12 cellular contexts compared by ENCODE assay signal in genomic region chr7:45031829-45032228, GRCh38. TPM values are rescaled to one million over a fixed set of nuclear protein-coding genes. Genes with fewer than 3 reads are reported as not detected.
DNase-seq lines count a peak whose midpoint lies in the region; ATAC-seq lines count a peak whose summit lies in the region.
"Had no signal": no experiment of that assay in that cellular context is flagged by ENCODE, and none has a peak within 500 bp of the region (broad histone marks: within the 10 kb centered on the region; RNA-seq: fewer than 3 reads in every experiment).

No MANE protein-coding gene starts in this region.

- H3K27ac Mint-ChIP-seq in CD8-positive, alpha-beta memory T cell: peak overlapping the region; percentile 71 to 93 (median 82)
- H3K27ac Mint-ChIP-seq in central memory CD8-positive, alpha-beta T cell (ENCODE audit: low read depth): no peak overlapping the region

- no peak for ATAC-seq in central memory CD8-positive, alpha-beta T cell (replicated peaks; ENCODE audit: extremely low read depth, poor library complexity, severe bottlenecking)
- ATAC-seq: stimulated activated naive B cell treated with anti-CD40 and anti-IgM and Interleukin-4, amounts not matched to agents 10 μg/mL and 1 μg/mL and 100 μg/mL, for 72 hours had no signal

- no peaks in the 10 kb centered on the region for H3K27me3 ChIP-seq in CD8-positive, alpha-beta memory T cell (ENCODE audit: insufficient read depth, low read length, poor library complexity, severe bottlenecking)
- H3K27me3 ChIP-seq: pancreas had no signal

- H3K9me3 ChIP-seq in CD8-positive, alpha-beta memory T cell (ENCODE audit: low read length): no peaks in the 10 kb centered on the region
- H3K9me3 ChIP-seq: pancreas, SK-N-SH had no signal

- H3K27ac ChIP-seq in CD8-positive, alpha-beta memory T cell (ENCODE audit: low read depth, low read length): no peak overlapping the region
- H3K27ac ChIP-seq: pancreas had no signal

- H3K4me1 ChIP-seq in CD8-positive, alpha-beta memory T cell (ENCODE audit: insufficient read depth, low read length): peaks cover 72% of the 10 kb centered on the region
- H3K4me1 ChIP-seq: pancreas had no signal

- H3K4me3 Mint-ChIP-seq in CD8-positive, alpha-beta memory T cell: peak overlapping the region; percentile 69 to 92 (median 80)
- peak overlapping the region; percentile 67 for H3K4me3 Mint-ChIP-seq in central memory CD8-positive, alpha-beta T cell
- H3K4me3 Mint-ChIP-seq: stimulated activated naive B cell treated with anti-CD40 and anti-IgM and Interleukin-4, amounts not matched to agents 10 μg/mL and 1 μg/mL and 100 μg/mL, for 72 hours had no signal

- H3K9me3 Mint-ChIP-seq in CD8-positive, alpha-beta memory T cell: no peaks in the 10 kb centered on the region
- no peaks in the 10 kb centered on the region for H3K9me3 Mint-ChIP-seq in central memory CD8-positive, alpha-beta T cell
- H3K9me3 Mint-ChIP-seq: stimulated activated naive B cell treated with anti-CD40 and anti-IgM and Interleukin-4, amounts not matched to agents 10 μg/mL and 1 μg/mL and 100 μg/mL, for 72 hours had no signal

- H3K36me3 ChIP-seq in CD8-positive, alpha-beta memory T cell (ENCODE audit: insufficient read depth, low read length): peaks cover 3% of the 10 kb centered on the region
- H3K36me3 ChIP-seq: pancreas had no signal

- H3K4me1 Mint-ChIP-seq in CD8-positive, alpha-beta memory T cell: peaks cover 69 to 79% (median 73%) of the 10 kb centered on the region in 3 donors
- H3K4me1 Mint-ChIP-seq in central memory CD8-positive, alpha-beta T cell: peaks cover 71% of the 10 kb centered on the region

- H3K4me3 ChIP-seq in CD8-positive, alpha-beta memory T cell (ENCODE audit: low read length): peak overlapping the region; percentile 48
- H3K4me3 ChIP-seq: pancreas had no signal

- DNase-seq in Ammon's horn (ENCODE audit: low spot score) (peak; percentile 55), NCI-H510A (lab: John Stamatoyannopoulos, UW) (peak; percentile 50), D341Med (ENCODE audit: low spot score) (no peak), NAMALWA (ENCODE audit: low spot score) (no peak), ecto neural progenitor cell (ENCODE audit: low spot score) (no peak)
- no peak for DNase-seq in CD8-positive, alpha-beta memory T cell
- DNase-seq in central memory CD8-positive, alpha-beta T cell (ENCODE audit: low spot score in 2 of 2): no peak
- no peak for DNase-seq in stimulated activated naive CD4-positive, alpha-beta T cell (lab: John Stamatoyannopoulos, UW)
- DNase-seq: GOT3; pancreas; SK-N-SH; stimulated activated naive B cell treated with anti-CD40 and anti-IgM and Interleukin-4, amounts not matched to agents 10 μg/mL and 1 μg/mL and 100 μg/mL, for 72 hours had no signal

- H3K27me3 Mint-ChIP-seq in CD8-positive, alpha-beta memory T cell: no peaks in the 10 kb centered on the region
- H3K27me3 Mint-ChIP-seq in central memory CD8-positive, alpha-beta T cell: no peaks in the 10 kb centered on the region
- H3K27me3 Mint-ChIP-seq: stimulated activated naive B cell treated with anti-CD40 and anti-IgM and Interleukin-4, amounts not matched to agents 10 μg/mL and 1 μg/mL and 100 μg/mL, for 72 hours had no signal

- H3K36me3 Mint-ChIP-seq in CD8-positive, alpha-beta memory T cell: peaks cover 8 to 73% (median 9%) of the 10 kb centered on the region in 3 donors
- peaks cover 38% of the 10 kb centered on the region for H3K36me3 Mint-ChIP-seq in central memory CD8-positive, alpha-beta T cell (ENCODE audit: insufficient read depth)

- POLR2A ChIA-PET in CD8-positive, alpha-beta memory T cell (lab: Charles Lee): interaction anchor here (0.6 to 1.8 kb wide), 4 partner anchors 31 to 401 kb away, joined by 3 to 6 read pairs (median 4); partner anchors contain the start of gene TBRG4

- CTCF ChIA-PET in CD8-positive, alpha-beta memory T cell (lab: Charles Lee): interaction anchor here (0.9 to 1.3 kb wide), 2 partner anchors 30 to 33 kb away, joined by 3 read pairs; no protein-coding TSS in a partner anchor

RNA-seq across cellular contexts. Expression of gene CCM2, which starts 31.8 kb away (rescaled TPM):
- total RNA-seq in CD8-positive, alpha-beta memory T cell: 10 to 100 TPM; 70.6 to 74.8 TPM
- polyA plus RNA-seq in CD8-positive, alpha-beta memory T cell: 81.1 TPM

RNA-seq across cellular contexts. Expression of gene MYO1G, which starts 53.0 kb away (rescaled TPM):
- 100 to 1,000 TPM; 363 to 374 TPM for total RNA-seq in CD8-positive, alpha-beta memory T cell
- polyA plus RNA-seq in CD8-positive, alpha-beta memory T cell: 182 TPM

RNA-seq across cellular contexts. Expression of gene NACAD, which starts 56.9 kb away (rescaled TPM):
- total RNA-seq in CD8-positive, alpha-beta memory T cell: 1 to 10 TPM in 1 of 2 experiments, under 1 TPM in 1; 0.82 to 1.3 TPM
- 0.31 TPM for polyA plus RNA-seq in CD8-positive, alpha-beta memory T cell

Comparison
In these comparisons a context has a peak if more than half of its experiments do, and no peak if none do; other contexts are left out.
1. DNase-seq: peak in Ammon's horn (single experiment) and NCI-H510A (single experiment); none in CD8-positive, alpha-beta memory T cell (0 of 5), central memory CD8-positive, alpha-beta T cell (0 of 2), D341Med (single experiment), NAMALWA (single experiment), stimulated activated naive CD4-positive, alpha-beta T cell (0 of 6) and ecto neural progenitor cell (single experiment).